In the genomic region with DNA sequence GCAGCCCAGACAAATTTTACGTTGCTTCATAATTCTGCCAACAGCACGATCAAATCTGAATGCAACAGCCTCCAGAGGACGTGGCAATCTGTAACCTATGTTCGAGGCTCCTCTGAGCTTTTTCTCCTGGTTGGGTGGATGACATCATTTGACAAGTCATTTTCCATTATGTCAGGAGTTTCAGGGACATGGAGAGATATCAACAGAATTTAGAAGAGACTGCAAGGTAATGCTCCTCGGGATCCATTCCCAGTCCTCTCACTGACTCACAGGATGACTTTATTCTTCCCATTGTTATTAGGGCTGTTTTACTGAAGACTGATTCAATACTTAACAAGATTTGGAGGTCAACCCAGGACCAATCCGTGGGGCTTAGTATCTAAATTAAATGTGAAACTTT, we compare ENCODE assay signal across 24 cellular contexts.
A peak's percentile ranks its signal among the peaks of the same experiment; 100 is the strongest.
DNase-seq lines count a peak whose midpoint lies in the region; ATAC-seq, FAIRE-seq and TF ChIP-seq lines count a peak whose summit lies in the region.
"Had no signal": no experiment of that assay in that cellular context is flagged by ENCODE, and none has a peak within 500 bp of the region (broad histone marks: within the 10 kb centered on the region; RNA-seq: fewer than 3 reads in every experiment).

No MANE protein-coding gene starts in this region.

- H3K36me3 ChIP-seq in HepG2 (replicated peaks in 1 of 2; ENCODE audit: control insufficient read depth in 1 of 2, insufficient read depth in 2 of 2, low read length in 2 of 2) (no peaks in the 10 kb centered on the region), right lobe of liver (no peaks in the 10 kb centered on the region), upper lobe of right lung (no peaks in the 10 kb centered on the region)
- H3K36me3 ChIP-seq: BE2C, SJCRH30 had no signal

- TF ChIP-seq POLR2A in HepG2 (IDR thresholded peaks at IDR 0.05; ENCODE audit: insufficient read depth in 1 of 2, low read depth in 2 of 2, low read length in 2 of 2) (no peak), right lobe of liver (IDR thresholded peaks at IDR 0.05) (no peak)

- no peak overlapping the region for H3K9ac ChIP-seq in HepG2 (ENCODE audit: insufficient read depth, low read depth, low read length)

- TF ChIP-seq CTCF in HepG2 (CRISPR knock-in tag; IDR thresholded peaks at IDR 0.05): no peak
- TF ChIP-seq CTCF in right lobe of liver (IDR thresholded peaks at IDR 0.05): no peak
- no peak for TF ChIP-seq CTCF in coronary artery (IDR thresholded peaks at IDR 0.05)
- TF ChIP-seq CTCF in fibroblast of the aortic adventitia (IDR thresholded peaks at IDR 0.05; ENCODE audit: insufficient read depth, low read length): no peak
- TF ChIP-seq CTCF in upper lobe of right lung (IDR thresholded peaks at IDR 0.05): no peak

- H3K4me2 ChIP-seq in HepG2 (ENCODE audit: low read depth, low read length): no peak overlapping the region

- no peak overlapping the region for H3K27ac ChIP-seq in HepG2 (ENCODE audit: extremely low read length, insufficient read depth, low read length)
- no peak overlapping the region for H3K27ac ChIP-seq in right lobe of liver
- peak overlapping the region; percentile 59 to 72 for H3K27ac ChIP-seq in coronary artery
- no peak overlapping the region for H3K27ac ChIP-seq in upper lobe of right lung
- H3K27ac ChIP-seq: SJCRH30 had no signal

- intact Hi-C loops in HepG2 (cut with micrococcal nuclease; ENCODE audit: unreplicated experiment): no loop called here
- intact Hi-C loops in right lobe of liver (cut with DNase I): no loop called here
- intact Hi-C loops in upper lobe of right lung (cut with DNase I): no loop called here

- H3K4me1 ChIP-seq in HepG2 (ENCODE audit: insufficient read depth, low read length) (no peaks in the 10 kb centered on the region), right lobe of liver (peaks cover 0 to 4% (median 1%) of the 10 kb centered on the region in 4 donors), upper lobe of right lung (peaks cover under 1% of the 10 kb centered on the region)
- H3K4me1 ChIP-seq: BE2C, SJCRH30 had no signal

- H3K4me3 ChIP-seq in HepG2 (replicated peaks in 1 of 3; ENCODE audit: insufficient read depth in 1 of 3, low read depth in 2 of 3, low read length in 3 of 3) (no peak overlapping the region), right lobe of liver (no peak overlapping the region), coronary artery (no peak overlapping the region), fibroblast of the aortic adventitia (ENCODE audit: low read depth, low read length) (no peak overlapping the region), upper lobe of right lung (no peak overlapping the region)
- H3K4me3 ChIP-seq: K562, SJCRH30 had no signal

- TF ChIP-seq RAD21 in HepG2 (CRISPR knock-in tag; IDR thresholded peaks at IDR 0.05): no peak

- POLR2A ChIA-PET in HepG2 (lab: Yijun Ruan, JAX): no interaction called here

- in situ Hi-C loops in HepG2 (cut with HindIII; ENCODE audit: extremely low pct_ligation_motif_present, low pct_unique_long_range_greater_than_20kb): no loop called here

- H2AFZ ChIP-seq in HepG2 (ENCODE audit: low read length): no peak overlapping the region

- BruUV-seq in HepG2 (replicated peaks; lab: Mats Ljungman, UMichigan): no TSS peak

- WGBS in HepG2 (ENCODE audit: low lambda C conversion rate): 5% methylated on average over 6 of the region's 6 CpGs
- WGBS in right lobe of liver (ENCODE audit: insufficient coverage, low coverage, low lambda C conversion rate, missing lambda C conversion rate): 89% methylated on average over 5 of the region's 6 CpGs

- no peak for ATAC-seq in HepG2
- no peak for ATAC-seq in right lobe of liver
- no peak for ATAC-seq in upper lobe of right lung
- ATAC-seq: HCT116, K562, PC-3 had no signal

- FAIRE-seq in HepG2 (lab: Jason Lieb, UNC): no peak
- FAIRE-seq: GM12891, K562 had no signal

- H4K20me1 ChIP-seq in HepG2 (ENCODE audit: insufficient read depth, low read length): no peaks in the 10 kb centered on the region

- H3K79me2 ChIP-seq in HepG2 (ENCODE audit: insufficient read depth, low read length): no peaks in the 10 kb centered on the region

- DNase-seq in HepG2 (ENCODE audit: low spot score): no peak
- no peak for DNase-seq in right lobe of liver
- DNase-seq in coronary artery (ENCODE audit: low spot score): no peak
- DNase-seq in fibroblast of the aortic adventitia (ENCODE audit: low read depth): peak; percentile 93
- DNase-seq in NCI-H1048 (lab: John Stamatoyannopoulos, UW): no peak
- DNase-seq in activated T-cell treated with anti-CD3 and anti-CD28 coated beads, Interleukin-2, amount 50 U/mL, for 48 hours: no peak
- DNase-seq in upper lobe of right lung: no peak
- DNase-seq: 8988T; ACHN; BE2C; CD8-positive, alpha-beta memory T cell; DMS79 treated with DMSO at 0.1 percent for 48 hours; GF-D8; Kasumi-1; NCI-H2029; NCI-H446; NCI-H524 treated with DMSO at 0.1 percent for 48 hours; NCI-H774; NK-92 treated with Interleukin-12 subunit alpha and Interleukin-12 subunit beta, amount 100 ng/mL, for 24 hours; PC-3; SJCRH30 had no signal

- CTCF ChIA-PET in HepG2 (lab: Yijun Ruan, JAX; ENCODE audit: low intra/inter-chr PET ratio, low total read pairs): no interaction called here

- H3K9me3 ChIP-seq in HepG2 (ENCODE audit: low read length) (no peaks in the 10 kb centered on the region), right lobe of liver (no peaks in the 10 kb centered on the region), upper lobe of right lung (no peaks in the 10 kb centered on the region)
- H3K9me3 ChIP-seq: BE2C, SJCRH30 had no signal

- TF ChIP-seq EP300 in HepG2 (IDR thresholded peaks at IDR 0.05; ENCODE audit: low read depth in 2 of 2, low read length in 2 of 2) (no peak), HepG2 (CRISPR knock-in tag; IDR thresholded peaks at IDR 0.05; ENCODE audit: borderline replicate concordance) (no peak)

- H3K27me3 ChIP-seq in HepG2 (ENCODE audit: control insufficient read depth in 1 of 2, insufficient read depth in 2 of 2, low read length in 2 of 2): no peaks in the 10 kb centered on the region
- H3K27me3 ChIP-seq in right lobe of liver: no peaks in the 10 kb centered on the region
- H3K27me3 ChIP-seq in upper lobe of right lung: no peaks in the 10 kb centered on the region
- H3K27me3 ChIP-seq: BE2C, SJCRH30 had no signal

TF ChIP-seq in HepG2, 621 proteins besides CTCF, POLR2A, EP300 and RAD21:
- no peak for TF ChIP-seq MAFK (conservative IDR thresholded peaks at IDR 0.05 in 1 of 2, IDR thresholded peaks at IDR 0.05 in 1 of 2; ENCODE audit: low read length in 2 of 2)
- peak; percentile 39; the same call in 1 of the 2 replicates for TF ChIP-seq ATF7 (IDR thresholded peaks at IDR 0.05)
- no peak for TF ChIP-seq ATF7 (CRISPR knock-in tag; IDR thresholded peaks at IDR 0.05)

Comparison
In these comparisons a context has a peak if more than half of its experiments do, and no peak if none do; other contexts are left out.
1. H3K27ac ChIP-seq: peak in coronary artery (2 of 2); none in HepG2 (single experiment), right lobe of liver (0 of 3) and upper lobe of right lung (single experiment).